In the genomic region with DNA sequence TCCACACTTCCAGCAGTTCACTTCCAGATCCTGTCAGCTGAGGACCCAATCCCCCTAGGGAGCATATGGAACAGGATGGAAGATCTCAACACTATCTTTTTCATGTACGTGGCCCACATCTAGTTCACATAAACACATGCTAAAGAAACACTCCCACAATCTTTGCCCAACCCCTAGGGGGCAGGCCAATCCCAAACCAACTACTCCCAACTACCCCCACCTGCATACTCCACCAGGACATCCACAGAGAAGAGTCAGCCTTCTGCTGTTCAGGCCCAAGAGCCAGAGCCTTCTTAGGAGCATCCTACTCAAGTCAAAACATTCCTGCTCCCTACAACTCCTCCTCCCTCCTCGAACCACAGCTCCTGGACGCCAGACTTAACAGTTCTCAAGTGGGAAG, we compare ENCODE assay signal across 1 cellular context.
TF ChIP-seq lines count a peak whose summit lies in the region.

No MANE protein-coding gene starts in this region.

TF ChIP-seq in GM23338, 12 proteins besides CTCF, POLR2A, EP300 and RAD21 (continued from another document):
- TF ChIP-seq, protein P1, sequence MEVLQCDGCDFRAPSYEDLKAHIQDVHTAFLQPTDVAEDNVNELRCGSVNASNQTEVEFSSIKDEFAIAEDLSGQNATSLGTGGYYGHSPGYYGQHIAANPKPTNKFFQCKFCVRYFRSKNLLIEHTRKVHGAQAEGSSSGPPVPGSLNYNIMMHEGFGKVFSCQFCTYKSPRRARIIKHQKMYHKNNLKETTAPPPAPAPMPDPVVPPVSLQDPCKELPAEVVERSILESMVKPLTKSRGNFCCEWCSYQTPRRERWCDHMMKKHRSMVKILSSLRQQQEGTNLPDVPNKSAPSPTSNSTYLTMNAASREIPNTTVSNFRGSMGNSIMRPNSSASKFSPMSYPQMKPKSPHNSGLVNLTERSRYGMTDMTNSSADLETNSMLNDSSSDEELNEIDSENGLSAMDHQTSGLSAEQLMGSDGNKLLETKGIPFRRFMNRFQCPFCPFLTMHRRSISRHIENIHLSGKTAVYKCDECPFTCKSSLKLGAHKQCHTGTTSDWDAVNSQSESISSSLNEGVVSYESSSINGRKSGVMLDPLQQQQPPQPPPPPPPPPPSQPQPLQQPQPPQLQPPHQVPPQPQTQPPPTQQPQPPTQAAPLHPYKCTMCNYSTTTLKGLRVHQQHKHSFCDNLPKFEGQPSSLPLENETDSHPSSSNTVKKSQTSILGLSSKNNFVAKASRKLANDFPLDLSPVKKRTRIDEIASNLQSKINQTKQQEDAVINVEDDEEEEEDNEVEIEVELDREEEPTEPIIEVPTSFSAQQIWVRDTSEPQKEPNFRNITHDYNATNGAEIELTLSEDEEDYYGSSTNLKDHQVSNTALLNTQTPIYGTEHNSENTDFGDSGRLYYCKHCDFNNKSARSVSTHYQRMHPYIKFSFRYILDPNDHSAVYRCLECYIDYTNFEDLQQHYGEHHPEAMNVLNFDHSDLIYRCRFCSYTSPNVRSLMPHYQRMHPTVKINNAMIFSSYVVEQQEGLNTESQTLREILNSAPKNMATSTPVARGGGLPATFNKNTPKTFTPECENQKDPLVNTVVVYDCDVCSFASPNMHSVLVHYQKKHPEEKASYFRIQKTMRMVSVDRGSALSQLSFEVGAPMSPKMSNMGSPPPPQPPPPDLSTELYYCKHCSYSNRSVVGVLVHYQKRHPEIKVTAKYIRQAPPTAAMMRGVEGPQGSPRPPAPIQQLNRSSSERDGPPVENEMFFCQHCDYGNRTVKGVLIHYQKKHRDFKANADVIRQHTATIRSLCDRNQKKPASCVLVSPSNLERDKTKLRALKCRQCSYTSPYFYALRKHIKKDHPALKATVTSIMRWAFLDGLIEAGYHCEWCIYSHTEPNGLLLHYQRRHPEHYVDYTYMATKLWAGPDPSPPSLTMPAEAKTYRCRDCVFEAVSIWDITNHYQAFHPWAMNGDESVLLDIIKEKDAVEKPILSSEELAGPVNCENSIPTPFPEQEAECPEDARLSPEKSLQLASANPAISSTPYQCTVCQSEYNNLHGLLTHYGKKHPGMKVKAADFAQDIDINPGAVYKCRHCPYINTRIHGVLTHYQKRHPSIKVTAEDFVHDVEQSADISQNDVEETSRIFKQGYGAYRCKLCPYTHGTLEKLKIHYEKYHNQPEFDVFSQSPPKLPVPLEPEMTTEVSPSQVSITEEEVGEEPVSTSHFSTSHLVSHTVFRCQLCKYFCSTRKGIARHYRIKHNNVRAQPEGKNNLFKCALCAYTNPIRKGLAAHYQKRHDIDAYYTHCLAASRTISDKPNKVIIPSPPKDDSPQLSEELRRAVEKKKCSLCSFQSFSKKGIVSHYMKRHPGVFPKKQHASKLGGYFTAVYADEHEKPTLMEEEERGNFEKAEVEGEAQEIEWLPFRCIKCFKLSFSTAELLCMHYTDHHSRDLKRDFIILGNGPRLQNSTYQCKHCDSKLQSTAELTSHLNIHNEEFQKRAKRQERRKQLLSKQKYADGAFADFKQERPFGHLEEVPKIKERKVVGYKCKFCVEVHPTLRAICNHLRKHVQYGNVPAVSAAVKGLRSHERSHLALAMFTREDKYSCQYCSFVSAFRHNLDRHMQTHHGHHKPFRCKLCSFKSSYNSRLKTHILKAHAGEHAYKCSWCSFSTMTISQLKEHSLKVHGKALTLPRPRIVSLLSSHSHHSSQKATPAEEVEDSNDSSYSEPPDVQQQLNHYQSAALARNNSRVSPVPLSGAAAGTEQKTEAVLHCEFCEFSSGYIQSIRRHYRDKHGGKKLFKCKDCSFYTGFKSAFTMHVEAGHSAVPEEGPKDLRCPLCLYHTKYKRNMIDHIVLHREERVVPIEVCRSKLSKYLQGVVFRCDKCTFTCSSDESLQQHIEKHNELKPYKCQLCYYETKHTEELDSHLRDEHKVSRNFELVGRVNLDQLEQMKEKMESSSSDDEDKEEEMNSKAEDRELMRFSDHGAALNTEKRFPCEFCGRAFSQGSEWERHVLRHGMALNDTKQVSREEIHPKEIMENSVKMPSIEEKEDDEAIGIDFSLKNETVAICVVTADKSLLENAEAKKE (CRISPR knock-in tag; IDR thresholded peaks at IDR 0.05) = no peak
- TF ChIP-seq, protein P2, sequence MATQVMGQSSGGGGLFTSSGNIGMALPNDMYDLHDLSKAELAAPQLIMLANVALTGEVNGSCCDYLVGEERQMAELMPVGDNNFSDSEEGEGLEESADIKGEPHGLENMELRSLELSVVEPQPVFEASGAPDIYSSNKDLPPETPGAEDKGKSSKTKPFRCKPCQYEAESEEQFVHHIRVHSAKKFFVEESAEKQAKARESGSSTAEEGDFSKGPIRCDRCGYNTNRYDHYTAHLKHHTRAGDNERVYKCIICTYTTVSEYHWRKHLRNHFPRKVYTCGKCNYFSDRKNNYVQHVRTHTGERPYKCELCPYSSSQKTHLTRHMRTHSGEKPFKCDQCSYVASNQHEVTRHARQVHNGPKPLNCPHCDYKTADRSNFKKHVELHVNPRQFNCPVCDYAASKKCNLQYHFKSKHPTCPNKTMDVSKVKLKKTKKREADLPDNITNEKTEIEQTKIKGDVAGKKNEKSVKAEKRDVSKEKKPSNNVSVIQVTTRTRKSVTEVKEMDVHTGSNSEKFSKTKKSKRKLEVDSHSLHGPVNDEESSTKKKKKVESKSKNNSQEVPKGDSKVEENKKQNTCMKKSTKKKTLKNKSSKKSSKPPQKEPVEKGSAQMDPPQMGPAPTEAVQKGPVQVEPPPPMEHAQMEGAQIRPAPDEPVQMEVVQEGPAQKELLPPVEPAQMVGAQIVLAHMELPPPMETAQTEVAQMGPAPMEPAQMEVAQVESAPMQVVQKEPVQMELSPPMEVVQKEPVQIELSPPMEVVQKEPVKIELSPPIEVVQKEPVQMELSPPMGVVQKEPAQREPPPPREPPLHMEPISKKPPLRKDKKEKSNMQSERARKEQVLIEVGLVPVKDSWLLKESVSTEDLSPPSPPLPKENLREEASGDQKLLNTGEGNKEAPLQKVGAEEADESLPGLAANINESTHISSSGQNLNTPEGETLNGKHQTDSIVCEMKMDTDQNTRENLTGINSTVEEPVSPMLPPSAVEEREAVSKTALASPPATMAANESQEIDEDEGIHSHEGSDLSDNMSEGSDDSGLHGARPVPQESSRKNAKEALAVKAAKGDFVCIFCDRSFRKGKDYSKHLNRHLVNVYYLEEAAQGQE (IDR thresholded peaks at IDR 0.05; ENCODE audit: unreplicated experiment) = no peak
- TF ChIP-seq, protein P3, sequence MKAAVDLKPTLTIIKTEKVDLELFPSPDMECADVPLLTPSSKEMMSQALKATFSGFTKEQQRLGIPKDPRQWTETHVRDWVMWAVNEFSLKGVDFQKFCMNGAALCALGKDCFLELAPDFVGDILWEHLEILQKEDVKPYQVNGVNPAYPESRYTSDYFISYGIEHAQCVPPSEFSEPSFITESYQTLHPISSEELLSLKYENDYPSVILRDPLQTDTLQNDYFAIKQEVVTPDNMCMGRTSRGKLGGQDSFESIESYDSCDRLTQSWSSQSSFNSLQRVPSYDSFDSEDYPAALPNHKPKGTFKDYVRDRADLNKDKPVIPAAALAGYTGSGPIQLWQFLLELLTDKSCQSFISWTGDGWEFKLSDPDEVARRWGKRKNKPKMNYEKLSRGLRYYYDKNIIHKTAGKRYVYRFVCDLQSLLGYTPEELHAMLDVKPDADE (IDR thresholded peaks at IDR 0.05) = no peak
- TF ChIP-seq ZNF114 (CRISPR knock-in tag; IDR thresholded peaks at IDR 0.05) = no peak
- TF ChIP-seq NANOG (IDR thresholded peaks at IDR 0.05; ENCODE audit: borderline replicate concordance) = no peak
